ENCODE assay signal across 11 cellular contexts in the genomic region with DNA sequence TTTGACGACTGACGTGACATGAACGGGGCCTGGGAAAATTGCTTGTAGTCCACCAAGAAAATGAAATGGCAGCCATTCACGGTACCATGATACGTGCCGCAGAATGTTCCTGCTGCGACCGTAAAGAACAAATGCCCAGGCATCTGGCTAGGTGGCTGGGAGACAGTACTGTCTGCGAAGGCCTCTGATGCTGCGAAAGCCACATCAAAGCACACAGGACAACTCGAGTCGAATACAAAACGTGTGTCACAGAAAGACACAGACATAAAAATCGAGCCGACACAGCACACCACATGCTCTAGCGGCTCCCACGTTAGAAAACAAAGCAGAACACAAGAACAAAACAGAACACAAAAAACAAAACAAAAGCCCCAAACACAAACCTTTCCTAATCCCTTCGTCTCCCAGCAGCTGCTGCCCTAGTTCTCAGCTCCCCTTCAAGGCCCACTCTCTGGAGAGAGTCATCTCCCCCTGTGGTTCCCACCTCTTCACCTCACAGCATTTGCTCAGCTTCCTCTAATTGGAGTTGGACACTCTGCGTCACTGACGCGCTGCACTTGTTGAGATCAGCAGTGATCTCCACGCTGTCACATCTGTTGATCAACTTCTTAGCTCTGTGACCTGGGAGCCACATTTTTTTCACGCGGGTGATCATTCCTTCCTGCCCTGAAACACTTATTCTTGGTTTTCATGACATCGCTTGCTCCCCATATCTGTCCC.
DNase-seq lines count a peak whose midpoint lies in the region; ATAC-seq and TF ChIP-seq lines count a peak whose summit lies in the region.
"Had no signal": no experiment of that assay in that cellular context is flagged by ENCODE, and none has a peak within 500 bp of the region (broad histone marks: within the 10 kb centered on the region; RNA-seq: fewer than 3 reads in every experiment).

No MANE protein-coding gene starts in this region.

- in situ Hi-C loops in G401 (cut with HindIII; ENCODE audit: low sequenced_read_pairs) = no loop called here

- TF ChIP-seq CTCF in left lung (IDR thresholded peaks at IDR 0.05) (no peak), A673 (conservative IDR thresholded peaks at IDR 0.05; ENCODE audit: low read depth, low read length) (no peak)

- BruUV-seq in A673 (replicated peaks; lab: Mats Ljungman, UMichigan) = no TSS peak

- peaks cover 0 to 6% of the 10 kb centered on the region in 2 donors for H3K4me1 ChIP-seq in left lung
- H3K4me1 ChIP-seq in A673 (ENCODE audit: insufficient read depth, low read length, poor library complexity, severe bottlenecking) = no peaks in the 10 kb centered on the region

- POLR2A ChIA-PET in A673 (lab: Charles Lee; ENCODE audit: low non-redundant PET) = no interaction called here

- no peak overlapping the region for H3K27ac ChIP-seq in left lung
- H3K27ac ChIP-seq in A673 (ENCODE audit: low read depth, low read length, poor library complexity, severe bottlenecking) = no peak overlapping the region
- H3K27ac ChIP-seq: KMS-11, thoracic aorta had no signal

- H3K4me3 ChIP-seq in left lung = no peak overlapping the region
- H3K4me3 ChIP-seq in A673 (ENCODE audit: low read depth, low read length, poor library complexity, severe bottlenecking) = no peak overlapping the region
- H3K4me3 ChIP-seq: thoracic aorta had no signal

- H3K9me3 ChIP-seq in left lung (no peaks in the 10 kb centered on the region), A673 (ENCODE audit: low read depth, low read length, poor library complexity, severe bottlenecking) (no peaks in the 10 kb centered on the region)
- H3K9me3 ChIP-seq: thoracic aorta had no signal

- H3K27me3 ChIP-seq in left lung (no peaks in the 10 kb centered on the region), A673 (replicated peaks; ENCODE audit: insufficient read depth, low read depth, low read length, poor library complexity) (no peaks in the 10 kb centered on the region)

- H3K36me3 ChIP-seq in left lung (peaks cover 0 to 43% of the 10 kb centered on the region in 2 donors), A673 (ENCODE audit: insufficient read depth, low read length, poor library complexity, severe bottlenecking) (no peaks in the 10 kb centered on the region)

- CTCF ChIA-PET in A673 (lab: Charles Lee) = no interaction called here

- ATAC-seq in left lung (peak; percentile 29), GM19035 (IDR thresholded peaks at IDR 0.05; ENCODE audit: unreplicated experiment) (no peak)

- intact Hi-C loops in left lung (cut with DNase I) (no loop called here), A673 (cut with micrococcal nuclease; ENCODE audit: unreplicated experiment) (no loop called here)

- DNase-seq in T follicular helper cell (ENCODE audit: low read depth) (peak; percentile 64), activated T-cell treated with anti-CD3 and anti-CD28 coated beads for 4 hours (peak; percentile 40), left lung (no peak), SIG-M5 treated with dmso at 0.1 percent for 504 hours (lab: John Stamatoyannopoulos, UW; ENCODE audit: unreplicated experiment) (no peak), G401 (ENCODE audit: low spot score) (no peak), A673 (ENCODE audit: low spot score) (no peak)
- peak; percentile 39 to 46 for DNase-seq in stimulated activated CD8-positive, alpha-beta memory T cell treated with anti-CD3 and anti-CD28 coated beads, Interleukin-4, amount 100 ng/mL, for 4 hours (ENCODE audit: low read depth in 2 of 2, low spot score in 1 of 2)
- DNase-seq: H7 had no signal

Comparison
In these comparisons a context has a peak if more than half of its experiments do, and no peak if none do; other contexts are left out.
1. DNase-seq: peak in T follicular helper cell (single experiment), activated T-cell treated with anti-CD3 and anti-CD28 coated beads for 4 hours (single experiment) and stimulated activated CD8-positive, alpha-beta memory T cell treated with anti-CD3 and anti-CD28 coated beads, Interleukin-4, amount 100 ng/mL, for 4 hours (2 of 2); none in left lung (0 of 2), SIG-M5 treated with dmso at 0.1 percent for 504 hours (single experiment), G401 (single experiment) and A673 (single experiment).